17 cellular contexts compared by ENCODE assay signal in genomic region chr3:110971010-110971585, GRCh38.
DNase-seq lines count a peak whose midpoint lies in the region; ATAC-seq, FAIRE-seq and TF ChIP-seq lines count a peak whose summit lies in the region.
"Had no signal": no experiment of that assay in that cellular context is flagged by ENCODE, and none has a peak within 500 bp of the region (broad histone marks: within the 10 kb centered on the region; RNA-seq: fewer than 3 reads in every experiment).

No MANE protein-coding gene starts in this region.

- H3K36me3 ChIP-seq in HepG2 (replicated peaks in 1 of 2; ENCODE audit: control insufficient read depth in 1 of 2, insufficient read depth in 2 of 2, low read length in 2 of 2) = no peaks in the 10 kb centered on the region
- H3K36me3 ChIP-seq in right lobe of liver = no peaks in the 10 kb centered on the region
- no peaks in the 10 kb centered on the region for H3K36me3 ChIP-seq in PC-9 (ENCODE audit: low read depth)

- no TSS peak for BruUV-seq in HepG2 (replicated peaks; lab: Mats Ljungman, UMichigan)
- BruUV-seq in PC-9 (replicated peaks; lab: Mats Ljungman, UMichigan) = no TSS peak

- in situ Hi-C loops in HepG2 (cut with HindIII; ENCODE audit: extremely low pct_ligation_motif_present, low pct_unique_long_range_greater_than_20kb) = no loop called here

- no peaks in the 10 kb centered on the region for H3K27me3 ChIP-seq in HepG2 (ENCODE audit: control insufficient read depth in 1 of 2, insufficient read depth in 2 of 2, low read length in 2 of 2)
- H3K27me3 ChIP-seq in right lobe of liver = no peaks in the 10 kb centered on the region
- no peaks in the 10 kb centered on the region for H3K27me3 ChIP-seq in PC-9 (ENCODE audit: insufficient read depth, low read depth)

- DNase-seq in HepG2 (ENCODE audit: low spot score) (no peak), right lobe of liver (no peak), PC-9 (no peak), nephron progenitor cell (no peak), globus pallidus (ENCODE audit: low spot score) (no peak)
- DNase-seq: Calu3; CD4-positive, CD25-positive, alpha-beta regulatory T cell; NCI-H1048; NCI-H345; NCI-H526 treated with DMSO at 0.1 percent for 48 hours had no signal

- no peak for FAIRE-seq in HepG2 (lab: Jason Lieb, UNC)
- FAIRE-seq: A549, GM12891, H54 had no signal

- ATAC-seq in HepG2 (peak; percentile 48; the same call in 1 of the 3 replicates), right lobe of liver (no peak), GM21390 (IDR thresholded peaks at IDR 0.05; ENCODE audit: unreplicated experiment) (no peak), GM18858 (IDR thresholded peaks at IDR 0.05; ENCODE audit: unreplicated experiment) (no peak)
- ATAC-seq: A549, SK-N-SH treated with all-trans-retinoic acid at 6 μM for 48 hours had no signal

- H3K4me1 ChIP-seq in HepG2 (ENCODE audit: insufficient read depth, low read length) = no peaks in the 10 kb centered on the region
- peaks cover 0 to 7% (median 3%) of the 10 kb centered on the region in 4 donors for H3K4me1 ChIP-seq in right lobe of liver
- H3K4me1 ChIP-seq in PC-9 (replicated peaks; ENCODE audit: insufficient read depth) = no peaks in the 10 kb centered on the region
- H3K4me1 ChIP-seq: A549 had no signal

- TF ChIP-seq POLR2A in HepG2 (IDR thresholded peaks at IDR 0.05; ENCODE audit: insufficient read depth in 1 of 2, low read depth in 2 of 2, low read length in 2 of 2) (no peak), right lobe of liver (IDR thresholded peaks at IDR 0.05) (no peak)

- H3K4me3 ChIP-seq in HepG2 (replicated peaks in 1 of 3; ENCODE audit: insufficient read depth in 1 of 3, low read depth in 2 of 3, low read length in 3 of 3) (peak overlapping the region in 1 of 3 experiments; percentile 31; a peak in 1 of 6 replicates), right lobe of liver (no peak overlapping the region), PC-9 (peak overlapping the region; percentile 31; the same call in 1 of the 2 replicates)
- H3K4me3 ChIP-seq: A549 had no signal

- peak overlapping the region; percentile 82 for H3K27ac Mint-ChIP-seq in nephron progenitor cell
- H3K27ac Mint-ChIP-seq: CD4-positive, CD25-positive, alpha-beta regulatory T cell; IgD-negative memory B cell had no signal

- peak overlapping the region; percentile 96 for H3K4me3 Mint-ChIP-seq in nephron progenitor cell
- H3K4me3 Mint-ChIP-seq: CD4-positive, CD25-positive, alpha-beta regulatory T cell; IgD-negative memory B cell had no signal

- TF ChIP-seq CTCF in HepG2 (CRISPR knock-in tag; IDR thresholded peaks at IDR 0.05) = no peak
- TF ChIP-seq CTCF in right lobe of liver (IDR thresholded peaks at IDR 0.05) = no peak
- TF ChIP-seq CTCF in PC-9 (conservative IDR thresholded peaks at IDR 0.05) = no peak
- TF ChIP-seq CTCF in nephron progenitor cell (IDR thresholded peaks at IDR 0.05) = no peak

- peaks cover 28% of the 10 kb centered on the region for H3K36me3 Mint-ChIP-seq in nephron progenitor cell (ENCODE audit: low read depth)
- H3K36me3 Mint-ChIP-seq: CD4-positive, CD25-positive, alpha-beta regulatory T cell; IgD-negative memory B cell had no signal

- peaks cover 17% of the 10 kb centered on the region for H3K4me1 Mint-ChIP-seq in nephron progenitor cell
- H3K4me1 Mint-ChIP-seq: IgD-negative memory B cell had no signal

- TF ChIP-seq EP300 in HepG2 (IDR thresholded peaks at IDR 0.05; ENCODE audit: low read depth in 2 of 2, low read length in 2 of 2) (no peak), HepG2 (CRISPR knock-in tag; IDR thresholded peaks at IDR 0.05; ENCODE audit: borderline replicate concordance) (no peak)

- WGBS in HepG2 (ENCODE audit: low lambda C conversion rate) = 48% methylated on average over 6 of the region's 9 CpGs
- WGBS in right lobe of liver (ENCODE audit: insufficient coverage, low coverage, low lambda C conversion rate, missing lambda C conversion rate) = 88% methylated on average over 8 of the region's 9 CpGs

- no peaks in the 10 kb centered on the region for H3F3A ChIP-seq in PC-9 (ENCODE audit: insufficient read depth, low read depth)

- H3K4me2 ChIP-seq in HepG2 (ENCODE audit: low read depth, low read length) (peak overlapping the region; percentile 21), PC-9 (peak overlapping the region; percentile 49)
- H3K4me2 ChIP-seq: A549 had no signal

- intact Hi-C loops in HepG2 (cut with micrococcal nuclease; ENCODE audit: unreplicated experiment) = no loop called here
- intact Hi-C loops in right lobe of liver (cut with DNase I) = no loop called here
- intact Hi-C loops in PC-9 (cut with micrococcal nuclease; ENCODE audit: unreplicated experiment) = no loop called here

- H3K79me2 ChIP-seq in HepG2 (ENCODE audit: insufficient read depth, low read length) = no peaks in the 10 kb centered on the region
- H3K79me2 ChIP-seq in PC-9 (ENCODE audit: low read depth) = no peaks in the 10 kb centered on the region

- H4K20me1 ChIP-seq in HepG2 (ENCODE audit: insufficient read depth, low read length) (no peaks in the 10 kb centered on the region), PC-9 (ENCODE audit: insufficient read depth) (no peaks in the 10 kb centered on the region)

- no peaks in the 10 kb centered on the region for H3K27me3 Mint-ChIP-seq in nephron progenitor cell (ENCODE audit: low read depth, poor library complexity)
- H3K27me3 Mint-ChIP-seq: IgD-negative memory B cell had no signal

- POLR2A ChIA-PET in HepG2 (lab: Yijun Ruan, JAX) = no interaction called here
- POLR2A ChIA-PET in PC-9 (lab: Charles Lee; ENCODE audit: unreplicated experiment) = no interaction called here

- H3K27ac ChIP-seq in HepG2 (ENCODE audit: extremely low read length, insufficient read depth, low read length) (no peak overlapping the region), right lobe of liver (no peak overlapping the region), PC-9 (no peak overlapping the region)
- H3K27ac ChIP-seq: A549 had no signal

- H3K9me2 ChIP-seq in PC-9 (ENCODE audit: insufficient read depth) = no peaks in the 10 kb centered on the region

- peaks cover 17% of the 10 kb centered on the region for H3K9me3 Mint-ChIP-seq in nephron progenitor cell

- no peak for TF ChIP-seq RAD21 in HepG2 (CRISPR knock-in tag; IDR thresholded peaks at IDR 0.05)

- CTCF ChIA-PET in HepG2 (lab: Yijun Ruan, JAX; ENCODE audit: low intra/inter-chr PET ratio, low total read pairs) = no interaction called here
- CTCF ChIA-PET in PC-9 (lab: Charles Lee) = no interaction called here

- no peak overlapping the region for H3K9ac ChIP-seq in HepG2 (ENCODE audit: insufficient read depth, low read depth, low read length)

- H3K9me3 ChIP-seq in HepG2 (ENCODE audit: low read length) (peaks cover 10% of the 10 kb centered on the region; the same call in 1 of the 2 replicates), right lobe of liver (no peaks in the 10 kb centered on the region), PC-9 (ENCODE audit: insufficient read depth, low read depth) (no peaks in the 10 kb centered on the region; the same call in 1 of the 2 replicates)

- H2AFZ ChIP-seq in HepG2 (ENCODE audit: low read length) (peak overlapping the region; percentile 81), PC-9 (peak overlapping the region; percentile 62)

TF ChIP-seq in HepG2, 621 proteins besides CTCF, POLR2A, EP300 and RAD21:
- TF ChIP-seq HOXA9 (CRISPR knock-in tag; IDR thresholded peaks at IDR 0.05; ENCODE audit: borderline replicate concordance) = no peak
- 0 out of 2 replicates have a peak, but pooled peaks have one; percentile 21 for TF ChIP-seq ZMYM4 (CRISPR knock-in tag; IDR thresholded peaks at IDR 0.05)
